ENCODE assay signal across 8 cellular contexts in the genomic region with DNA sequence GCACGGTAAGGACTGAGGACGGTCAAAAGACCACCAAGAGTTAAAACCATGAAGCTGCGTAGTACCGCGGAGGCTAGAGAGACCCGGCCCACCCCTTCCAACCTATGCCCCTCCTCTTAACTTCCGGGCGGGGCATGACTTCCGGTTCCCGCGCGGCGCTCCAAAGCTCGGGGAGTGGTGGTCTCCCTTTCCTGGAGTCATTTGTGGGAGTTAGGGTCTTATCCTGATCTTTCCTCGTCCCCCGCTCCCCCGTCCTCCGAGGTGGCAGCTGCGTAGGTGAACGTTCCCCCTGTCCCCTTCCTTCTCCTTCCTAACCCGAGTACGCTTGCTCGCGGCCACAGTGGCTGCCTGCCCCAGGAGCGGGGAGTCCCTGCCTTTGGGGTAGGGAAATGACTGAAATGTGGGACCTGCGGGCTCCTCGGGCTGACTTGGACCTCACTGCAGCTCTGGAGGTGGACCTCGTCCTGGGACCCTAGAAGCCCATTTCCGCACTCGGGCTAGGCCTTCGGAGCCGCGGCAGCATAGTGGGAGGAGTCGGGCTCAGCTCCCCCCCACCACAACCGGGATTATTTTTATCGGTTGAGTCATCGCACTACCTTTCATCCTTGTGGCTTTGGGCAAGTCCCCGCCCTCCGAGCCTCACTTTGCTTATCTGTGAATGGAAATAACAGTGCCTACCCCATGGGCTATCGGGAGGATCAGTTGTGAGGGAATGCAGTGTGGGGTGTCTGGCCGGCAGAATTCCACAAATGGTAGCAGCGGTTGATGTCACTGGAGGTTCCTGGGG. TPM values are rescaled to one million over a fixed set of nuclear protein-coding genes. Genes with fewer than 3 reads are reported as not detected.
DNase-seq lines count a peak whose midpoint lies in the region; ATAC-seq lines count a peak whose summit lies in the region.

No MANE protein-coding gene starts in this region.

- H3K36me3 Mint-ChIP-seq in activated CD8-positive, alpha-beta memory T cell treated with anti-CD3 and anti-CD28 coated beads, Interleukin-2, amount 10 ng/mL, durations not matched to agents 7 days and 5 days = peaks cover 8% of the 10 kb centered on the region

- H3K27me3 Mint-ChIP-seq in activated CD8-positive, alpha-beta memory T cell treated with anti-CD3 and anti-CD28 coated beads, Interleukin-2, amount 10 ng/mL, durations not matched to agents 7 days and 5 days = no peaks in the 10 kb centered on the region

- peak; percentile 66 for ATAC-seq in GM21390 (IDR thresholded peaks at IDR 0.05; ENCODE audit: unreplicated experiment)
- ATAC-seq in activated CD8-positive, alpha-beta memory T cell treated with anti-CD3 and anti-CD28 coated beads, Interleukin-2, amount 10 ng/mL, durations not matched to agents 7 days and 5 days = peak; percentile 67

- peak overlapping the region; percentile 96 for H3K27ac Mint-ChIP-seq in activated CD8-positive, alpha-beta memory T cell treated with anti-CD3 and anti-CD28 coated beads, Interleukin-2, amount 10 ng/mL, durations not matched to agents 7 days and 5 days

- H3K36me3 ChIP-seq in HUES48 (ENCODE audit: control insufficient read depth, insufficient read depth, low read length) = peaks cover 14% of the 10 kb centered on the region
- H3K36me3 ChIP-seq in endocrine pancreas (ENCODE audit: control insufficient read depth, insufficient read depth, low read length) = no peaks in the 10 kb centered on the region

- H3K4me3 ChIP-seq in HUES48 (ENCODE audit: low read depth, low read length) (peak overlapping the region; percentile 100), endocrine pancreas (ENCODE audit: control insufficient read depth, insufficient read depth, low read length) (peak overlapping the region; percentile 71)

- H3K9me3 Mint-ChIP-seq in activated CD8-positive, alpha-beta memory T cell treated with anti-CD3 and anti-CD28 coated beads, Interleukin-2, amount 10 ng/mL, durations not matched to agents 7 days and 5 days (ENCODE audit: low read depth) = no peaks in the 10 kb centered on the region

- peak overlapping the region; percentile 99 for H3K27ac ChIP-seq in HUES48 (ENCODE audit: low read depth, low read length)

- H3K4me1 ChIP-seq in HUES48 (ENCODE audit: control insufficient read depth, insufficient read depth, low read length) (peaks cover 8% of the 10 kb centered on the region), endocrine pancreas (ENCODE audit: control insufficient read depth, insufficient read depth, low read length) (no peaks in the 10 kb centered on the region)

- H3K9ac ChIP-seq in HUES48 (ENCODE audit: low read depth, low read length) (peak overlapping the region; percentile 85), endocrine pancreas (ENCODE audit: control insufficient read depth, insufficient read depth, low read length) (peak overlapping the region; percentile 86)

- peak overlapping the region; percentile 90 for H3K4me3 Mint-ChIP-seq in activated CD8-positive, alpha-beta memory T cell treated with anti-CD3 and anti-CD28 coated beads, Interleukin-2, amount 10 ng/mL, durations not matched to agents 7 days and 5 days

- peaks cover 48% of the 10 kb centered on the region for H3K4me1 Mint-ChIP-seq in activated CD8-positive, alpha-beta memory T cell treated with anti-CD3 and anti-CD28 coated beads, Interleukin-2, amount 10 ng/mL, durations not matched to agents 7 days and 5 days

- DNase-seq in COR-L47 (lab: John Stamatoyannopoulos, UW) = peak; percentile 85
- DNase-seq in NOMO-1 treated with dmso at 0.1 percent for 144 hours (lab: John Stamatoyannopoulos, UW; ENCODE audit: unreplicated experiment) = peak; percentile 93
- peak; percentile 93 for DNase-seq in activated CD8-positive, alpha-beta memory T cell treated with anti-CD3 and anti-CD28 coated beads, Interleukin-2, amount 10 ng/mL, durations not matched to agents 7 days and 5 days
- peak; percentile 95 for DNase-seq in mesenteric fat pad (ENCODE audit: low spot score)
- peak; percentile 81 for DNase-seq in stimulated activated CD8-positive, alpha-beta memory T cell treated with anti-CD3 and anti-CD28 coated beads, Interleukin-12 subunit alpha, Interleukin-12 subunit beta, amount 100 ng/mL, for 4 hours (ENCODE audit: low read depth)

- H3K9me3 ChIP-seq in HUES48 (ENCODE audit: control insufficient read depth, insufficient read depth, low read length) (no peaks in the 10 kb centered on the region), endocrine pancreas (ENCODE audit: control insufficient read depth, low read length) (no peaks in the 10 kb centered on the region)

- CTCF ChIA-PET in activated CD8-positive, alpha-beta memory T cell treated with anti-CD3 and anti-CD28 coated beads, Interleukin-2, amount 10 ng/mL, durations not matched to agents 7 days and 5 days (lab: Charles Lee) = interaction anchor here (0.7 to 5.8 kb wide), 10 partner anchors 13 to 242 kb away, joined by 3 to 96 read pairs (median 6); a partner anchor contains a TSS

- H3K27me3 ChIP-seq in HUES48 (ENCODE audit: control insufficient read depth, insufficient read depth, low read length) (no peaks in the 10 kb centered on the region), endocrine pancreas (ENCODE audit: control insufficient read depth, insufficient read depth, low read length) (no peaks in the 10 kb centered on the region)

RNA-seq across cellular contexts. Expression of a gene that starts 24.1 kb away (rescaled TPM):
- not detected for total RNA-seq in activated CD8-positive, alpha-beta memory T cell treated with anti-CD3 and anti-CD28 coated beads, Interleukin-2, amount 10 ng/mL, durations not matched to agents 7 days and 5 days
- 4.1 TPM for total RNA-seq in mesenteric fat pad

RNA-seq across cellular contexts. Expression of a gene that starts 26.9 kb away (rescaled TPM):
- 100 to 1,000 TPM; 254 to 340 TPM for total RNA-seq in activated CD8-positive, alpha-beta memory T cell treated with anti-CD3 and anti-CD28 coated beads, Interleukin-2, amount 10 ng/mL, durations not matched to agents 7 days and 5 days
- 270 TPM for total RNA-seq in mesenteric fat pad

RNA-seq across cellular contexts. Expression of a gene that starts 48.7 kb away (rescaled TPM):
- not detected for total RNA-seq in activated CD8-positive, alpha-beta memory T cell treated with anti-CD3 and anti-CD28 coated beads, Interleukin-2, amount 10 ng/mL, durations not matched to agents 7 days and 5 days
- total RNA-seq in mesenteric fat pad = 0.90 TPM

Comparison
In these comparisons a context has a peak if more than half of its experiments do, and no peak if none do; other contexts are left out.
1. Peak in every context shown above with its lines: DNase-seq, ATAC-seq, H3K4me3 ChIP-seq and H3K27ac ChIP-seq.